In the genomic region with DNA sequence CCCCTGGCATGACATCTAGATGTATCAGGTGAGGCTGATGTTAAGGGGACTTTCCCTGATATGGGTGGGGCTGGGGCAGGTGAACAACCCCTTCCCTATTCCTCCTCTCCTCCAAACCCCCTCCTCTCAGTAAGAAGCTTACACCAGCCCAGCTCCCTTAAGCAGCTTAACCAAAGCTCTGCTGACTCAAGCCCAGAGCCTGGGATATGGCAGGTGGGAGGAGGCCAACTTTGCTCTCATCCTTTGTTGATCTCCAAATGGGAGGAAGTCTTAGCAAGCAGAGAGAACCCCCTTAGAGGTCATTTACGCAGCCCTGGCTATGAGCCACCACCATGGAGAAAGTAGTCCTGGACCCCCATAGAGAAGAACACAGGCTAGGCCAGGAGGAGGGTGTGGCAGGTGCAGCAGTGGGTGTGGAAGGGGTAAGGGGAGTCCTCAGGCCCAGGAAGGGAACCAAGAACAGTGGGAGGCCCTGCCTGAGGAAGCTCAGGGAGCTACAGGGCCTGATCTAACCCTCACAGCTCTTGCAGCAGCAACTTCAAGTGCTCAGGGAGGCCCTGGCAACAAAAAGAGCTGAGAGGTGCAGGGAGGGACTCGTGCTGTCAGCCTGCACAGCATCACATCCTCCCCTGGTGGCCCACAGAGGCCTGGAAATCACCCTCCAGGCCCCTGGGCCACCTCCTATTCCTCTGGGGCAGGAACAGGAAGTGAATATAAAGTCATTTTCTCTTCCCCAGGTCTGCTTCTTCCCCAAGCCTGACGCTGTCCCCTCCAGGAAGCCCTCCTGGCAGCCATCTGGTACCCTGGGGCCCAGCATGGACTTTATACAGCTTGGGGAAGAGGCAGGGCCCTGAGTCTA, we compare ENCODE assay signal across 8 cellular contexts. TPM values are rescaled to one million over a fixed set of nuclear protein-coding genes. Genes with fewer than 3 reads are reported as not detected.
DNase-seq lines count a peak whose midpoint lies in the region; ATAC-seq lines count a peak whose summit lies in the region.

No MANE protein-coding gene starts in this region.

- H3K36me3 Mint-ChIP-seq in activated CD4-positive, alpha-beta T cell treated with anti-CD3 and anti-CD28 coated beads, Interleukin-2, amount 10 ng/mL, durations not matched to agents 7 days and 5 days (ENCODE audit: low read depth) = peaks cover 18% of the 10 kb centered on the region
- peaks cover 14% of the 10 kb centered on the region for H3K36me3 Mint-ChIP-seq in memory B cell

- CTCF ChIA-PET in activated CD4-positive, alpha-beta T cell treated with anti-CD3 and anti-CD28 coated beads, Interleukin-2, amount 10 ng/mL, durations not matched to agents 7 days and 5 days (lab: Charles Lee) = interaction anchor here (0.6 to 5.0 kb wide), 9 partner anchors 11 to 321 kb away, joined by 3 to 27 read pairs (median 4); a partner anchor contains a TSS

- H3K27me3 Mint-ChIP-seq in activated CD4-positive, alpha-beta T cell treated with anti-CD3 and anti-CD28 coated beads, Interleukin-2, amount 10 ng/mL, durations not matched to agents 7 days and 5 days = no peaks in the 10 kb centered on the region
- no peaks in the 10 kb centered on the region for H3K27me3 Mint-ChIP-seq in memory B cell

- H3K4me3 Mint-ChIP-seq in activated CD4-positive, alpha-beta T cell treated with anti-CD3 and anti-CD28 coated beads, Interleukin-2, amount 10 ng/mL, durations not matched to agents 7 days and 5 days = peak overlapping the region; percentile 14
- H3K4me3 Mint-ChIP-seq in memory B cell = peak overlapping the region; percentile 42

- ATAC-seq in HG03095 (IDR thresholded peaks at IDR 0.05; ENCODE audit: unreplicated experiment) (peak; percentile 36), memory B cell (ENCODE audit: low read depth) (peak; percentile 76), GM21526 (IDR thresholded peaks at IDR 0.05; ENCODE audit: low FRiP score, unreplicated experiment) (no peak), left cardiac atrium (no peak)

- H3K4me1 Mint-ChIP-seq in activated CD4-positive, alpha-beta T cell treated with anti-CD3 and anti-CD28 coated beads, Interleukin-2, amount 10 ng/mL, durations not matched to agents 7 days and 5 days = peaks cover 51% of the 10 kb centered on the region
- peaks cover 52% of the 10 kb centered on the region for H3K4me1 Mint-ChIP-seq in memory B cell

- POLR2A ChIA-PET in activated CD4-positive, alpha-beta T cell treated with anti-CD3 and anti-CD28 coated beads, Interleukin-2, amount 10 ng/mL, durations not matched to agents 7 days and 5 days (lab: Charles Lee) = interaction anchor here (0.6 to 1.0 kb wide), 3 partner anchors 9 to 179 kb away, joined by 3 read pairs; a partner anchor contains a TSS

- H3K9me3 Mint-ChIP-seq in activated CD4-positive, alpha-beta T cell treated with anti-CD3 and anti-CD28 coated beads, Interleukin-2, amount 10 ng/mL, durations not matched to agents 7 days and 5 days = no peaks in the 10 kb centered on the region
- H3K9me3 Mint-ChIP-seq in memory B cell = no peaks in the 10 kb centered on the region

- intact Hi-C loops in left cardiac atrium (cut with DNase I) = loop anchor here in 1 of 2 donors (5.0 kb wide), 1 partner anchor 63 kb away; a partner anchor contains a TSS

- DNase-seq in COR-L47 (lab: John Stamatoyannopoulos, UW) (peak; percentile 31), memory B cell (ENCODE audit: low spot score in 2 of 2) (peak; percentile 59 to 74), NCI-H1417 (lab: John Stamatoyannopoulos, UW) (no peak), left cardiac atrium (no peak), NCI-H1436 (lab: John Stamatoyannopoulos, UW) (no peak)
- peak; percentile 78 for DNase-seq in activated CD4-positive, alpha-beta T cell treated with anti-CD3 and anti-CD28 coated beads, Interleukin-2, amount 10 ng/mL, durations not matched to agents 7 days and 5 days

- H3K27ac Mint-ChIP-seq in activated CD4-positive, alpha-beta T cell treated with anti-CD3 and anti-CD28 coated beads, Interleukin-2, amount 10 ng/mL, durations not matched to agents 7 days and 5 days = peak overlapping the region; percentile 91
- H3K27ac Mint-ChIP-seq in memory B cell = peak overlapping the region; percentile 94

RNA-seq across cellular contexts. Expression of a gene that starts 2.9 kb away (rescaled TPM):
- 10 to 100 TPM; 38.6 to 46.6 TPM for total RNA-seq in activated CD4-positive, alpha-beta T cell treated with anti-CD3 and anti-CD28 coated beads, Interleukin-2, amount 10 ng/mL, durations not matched to agents 7 days and 5 days
- total RNA-seq in left cardiac atrium = 10 to 100 TPM; 13.6 to 23.6 TPM

RNA-seq across cellular contexts. Expression of a gene that starts 21.8 kb away (rescaled TPM):
- 10 to 100 TPM; 61.7 to 62.6 TPM for total RNA-seq in activated CD4-positive, alpha-beta T cell treated with anti-CD3 and anti-CD28 coated beads, Interleukin-2, amount 10 ng/mL, durations not matched to agents 7 days and 5 days
- total RNA-seq in left cardiac atrium = 10 to 100 TPM; 39.9 to 41.4 TPM

RNA-seq across cellular contexts. Expression of a gene that starts 27.2 kb away (rescaled TPM):
- total RNA-seq in activated CD4-positive, alpha-beta T cell treated with anti-CD3 and anti-CD28 coated beads, Interleukin-2, amount 10 ng/mL, durations not matched to agents 7 days and 5 days = 10 to 100 TPM; 61.4 to 63.4 TPM
- 100 to 1,000 TPM; 138 to 164 TPM for total RNA-seq in left cardiac atrium

RNA-seq across cellular contexts. Expression of a gene that starts 43.4 kb away (rescaled TPM):
- total RNA-seq in activated CD4-positive, alpha-beta T cell treated with anti-CD3 and anti-CD28 coated beads, Interleukin-2, amount 10 ng/mL, durations not matched to agents 7 days and 5 days = not detected
- total RNA-seq in left cardiac atrium = not detected

RNA-seq across cellular contexts. Expression of a gene that starts 49.3 kb away (rescaled TPM):
- 100 to 1,000 TPM; 139 to 147 TPM for total RNA-seq in activated CD4-positive, alpha-beta T cell treated with anti-CD3 and anti-CD28 coated beads, Interleukin-2, amount 10 ng/mL, durations not matched to agents 7 days and 5 days
- 1 to 10 TPM in 1 of 2 donors, under 1 TPM in 1; 0.97 to 2.7 TPM for total RNA-seq in left cardiac atrium

Comparison
In these comparisons a context has a peak if more than half of its experiments do, and no peak if none do; other contexts are left out.
1. DNase-seq: peak in COR-L47 (single experiment), activated CD4-positive, alpha-beta T cell treated with anti-CD3 and anti-CD28 coated beads, Interleukin-2, amount 10 ng/mL, durations not matched to agents 7 days and 5 days (single experiment) and memory B cell (2 of 2); none in NCI-H1417 (0 of 3), left cardiac atrium (single experiment) and NCI-H1436 (single experiment).
2. ATAC-seq: peak in HG03095 (single experiment) and memory B cell (single experiment); none in GM21526 (single experiment) and left cardiac atrium (0 of 2).